In genomic region chr20:1164871-1165270, GRCh38 we compare ENCODE assay signal across 27 cellular contexts. TPM values are rescaled to one million over a fixed set of nuclear protein-coding genes. Genes with fewer than 3 reads are reported as not detected.
DNase-seq lines count a peak whose midpoint lies in the region; ATAC-seq, FAIRE-seq and TF ChIP-seq lines count a peak whose summit lies in the region.
"Had no signal": no experiment of that assay in that cellular context is flagged by ENCODE, and none has a peak within 500 bp of the region (broad histone marks: within the 10 kb centered on the region; RNA-seq: fewer than 3 reads in every experiment).

No MANE protein-coding gene starts in this region.

- no peak overlapping the region for H2AFZ ChIP-seq in HepG2 (ENCODE audit: low read length)
- H2AFZ ChIP-seq: GM23338 had no signal

- in situ Hi-C loops in HepG2 (cut with HindIII; ENCODE audit: extremely low pct_ligation_motif_present, low pct_unique_long_range_greater_than_20kb) = no loop called here

- ATAC-seq in activated CD8-positive, alpha-beta T cell treated with anti-CD3 and anti-CD28 coated beads, Interleukin-2, amount 10 ng/mL, durations not matched to agents 7 days and 5 days = no peak
- no peak for ATAC-seq in activated CD8-positive, alpha-beta T cell treated with anti-CD3 and anti-CD28 coated beads for 36 hours
- ATAC-seq in HepG2 (no peak), right lobe of liver (no peak)
- no peak for ATAC-seq in stimulated activated naive B cell treated with anti-CD40 and anti-IgM and Interleukin-4, amounts not matched to agents 10 μg/mL and 1 μg/mL and 100 μg/mL, for 72 hours (replicated peaks)
- ATAC-seq: GM23338 had no signal

- H3K36me3 ChIP-seq in HepG2 (replicated peaks in 1 of 2; ENCODE audit: control insufficient read depth in 1 of 2, insufficient read depth in 2 of 2, low read length in 2 of 2) = peaks cover 69 to 91% of the 10 kb centered on the region in 2 experiments
- peaks cover 3 to 87% (median 33%) of the 10 kb centered on the region in 4 donors for H3K36me3 ChIP-seq in right lobe of liver

- POLR2A ChIA-PET in activated CD8-positive, alpha-beta T cell treated with anti-CD3 and anti-CD28 coated beads, Interleukin-2, amount 10 ng/mL, durations not matched to agents 7 days and 5 days (lab: Charles Lee) = no interaction called here
- POLR2A ChIA-PET in activated CD8-positive, alpha-beta T cell treated with anti-CD3 and anti-CD28 coated beads for 36 hours (lab: Charles Lee) = no interaction called here
- POLR2A ChIA-PET in HepG2 (lab: Yijun Ruan, JAX) = no interaction called here

- H3K27me3 Mint-ChIP-seq in activated CD8-positive, alpha-beta T cell treated with anti-CD3 and anti-CD28 coated beads, Interleukin-2, amount 10 ng/mL, durations not matched to agents 7 days and 5 days (ENCODE audit: low read depth) = no peaks in the 10 kb centered on the region
- no peaks in the 10 kb centered on the region for H3K27me3 Mint-ChIP-seq in activated CD8-positive, alpha-beta T cell treated with anti-CD3 and anti-CD28 coated beads for 36 hours
- no peaks in the 10 kb centered on the region for H3K27me3 Mint-ChIP-seq in stimulated activated naive B cell treated with anti-CD40 and anti-IgM and Interleukin-4, amounts not matched to agents 10 μg/mL and 1 μg/mL and 100 μg/mL, for 72 hours
- H3K27me3 Mint-ChIP-seq: CD4-positive, alpha-beta T cell; IgD-negative memory B cell had no signal

- no peak overlapping the region for H3K4me2 ChIP-seq in HepG2 (ENCODE audit: low read depth, low read length)
- H3K4me2 ChIP-seq: GM23338 had no signal

- H3K27ac ChIP-seq in HepG2 (ENCODE audit: extremely low read length, insufficient read depth, low read length) (no peak overlapping the region), right lobe of liver (no peak overlapping the region), coronary artery (no peak overlapping the region)
- H3K27ac ChIP-seq: HL-60 had no signal

- H3K9me3 ChIP-seq in HepG2 (ENCODE audit: low read length) = no peaks in the 10 kb centered on the region
- no peaks in the 10 kb centered on the region for H3K9me3 ChIP-seq in right lobe of liver

- BruUV-seq in HepG2 (replicated peaks; lab: Mats Ljungman, UMichigan) = TSS peak; percentile 20

- no peak overlapping the region for H3K27ac Mint-ChIP-seq in activated CD8-positive, alpha-beta T cell treated with anti-CD3 and anti-CD28 coated beads, Interleukin-2, amount 10 ng/mL, durations not matched to agents 7 days and 5 days
- H3K27ac Mint-ChIP-seq in activated CD8-positive, alpha-beta T cell treated with anti-CD3 and anti-CD28 coated beads for 36 hours = no peak overlapping the region
- peak overlapping the region; percentile 2 for H3K27ac Mint-ChIP-seq in stimulated activated naive B cell treated with anti-CD40 and anti-IgM and Interleukin-4, amounts not matched to agents 10 μg/mL and 1 μg/mL and 100 μg/mL, for 72 hours
- H3K27ac Mint-ChIP-seq: CD4-positive, alpha-beta T cell; GM23338 had no signal

- FAIRE-seq in HepG2 (lab: Jason Lieb, UNC) (no peak), GM12891 (lab: Jason Lieb, UNC) (no peak)

- DNase-seq in activated CD8-positive, alpha-beta T cell treated with anti-CD3 and anti-CD28 coated beads, Interleukin-2, amount 10 ng/mL, durations not matched to agents 7 days and 5 days = peak; percentile 5
- no peak for DNase-seq in activated CD8-positive, alpha-beta T cell treated with anti-CD3 and anti-CD28 coated beads for 36 hours
- DNase-seq in HepG2 (ENCODE audit: low spot score) (no peak), right lobe of liver (no peak), coronary artery (ENCODE audit: low spot score) (peak; percentile 26), GM12891 (ENCODE audit: insufficient read length, low spot score) (no peak)
- DNase-seq in stimulated activated naive B cell treated with anti-CD40 and anti-IgM and Interleukin-4, amounts not matched to agents 10 μg/mL and 1 μg/mL and 100 μg/mL, for 72 hours = no peak
- no peak for DNase-seq in activated CD4-positive, CD25-positive, alpha-beta regulatory T cell (lab: John Stamatoyannopoulos, UW)
- DNase-seq: CD4-positive, alpha-beta T cell; DMS153; GDM1; HCEC 1CT; Kasumi-1; MM.1S; NCI-H1092; NCI-H1436 treated with DMSO at 0.1 percent for 48 hours; NCI-H2029; NCI-H2171 treated with DMSO at 0.1 percent for 48 hours; NCI-H446 treated with DMSO at 0.1 percent for 48 hours; Right ventricle myocardium superior had no signal

- H4K20me1 ChIP-seq in HepG2 (ENCODE audit: insufficient read depth, low read length) = no peaks in the 10 kb centered on the region; the same call in 1 of the 2 replicates

- H3K4me3 Mint-ChIP-seq in activated CD8-positive, alpha-beta T cell treated with anti-CD3 and anti-CD28 coated beads, Interleukin-2, amount 10 ng/mL, durations not matched to agents 7 days and 5 days = no peak overlapping the region
- H3K4me3 Mint-ChIP-seq in activated CD8-positive, alpha-beta T cell treated with anti-CD3 and anti-CD28 coated beads for 36 hours = no peak overlapping the region
- no peak overlapping the region for H3K4me3 Mint-ChIP-seq in stimulated activated naive B cell treated with anti-CD40 and anti-IgM and Interleukin-4, amounts not matched to agents 10 μg/mL and 1 μg/mL and 100 μg/mL, for 72 hours
- H3K4me3 Mint-ChIP-seq: CD4-positive, alpha-beta T cell; GM23338; IgD-negative memory B cell had no signal

- no peaks in the 10 kb centered on the region for H3K9me3 Mint-ChIP-seq in activated CD8-positive, alpha-beta T cell treated with anti-CD3 and anti-CD28 coated beads, Interleukin-2, amount 10 ng/mL, durations not matched to agents 7 days and 5 days (ENCODE audit: insufficient read depth)
- no peaks in the 10 kb centered on the region for H3K9me3 Mint-ChIP-seq in activated CD8-positive, alpha-beta T cell treated with anti-CD3 and anti-CD28 coated beads for 36 hours
- no peaks in the 10 kb centered on the region for H3K9me3 Mint-ChIP-seq in stimulated activated naive B cell treated with anti-CD40 and anti-IgM and Interleukin-4, amounts not matched to agents 10 μg/mL and 1 μg/mL and 100 μg/mL, for 72 hours
- H3K9me3 Mint-ChIP-seq: CD4-positive, alpha-beta T cell; GM23338; IgD-negative memory B cell had no signal

- no peak for TF ChIP-seq EP300 in HepG2 (IDR thresholded peaks at IDR 0.05; ENCODE audit: low read depth in 2 of 2, low read length in 2 of 2)
- TF ChIP-seq EP300 in HepG2 (CRISPR knock-in tag; IDR thresholded peaks at IDR 0.05; ENCODE audit: borderline replicate concordance) = no peak

- H3K79me2 ChIP-seq in HepG2 (ENCODE audit: insufficient read depth, low read length) = no peaks in the 10 kb centered on the region

- no peaks in the 10 kb centered on the region for H3K27me3 ChIP-seq in HepG2 (ENCODE audit: control insufficient read depth in 1 of 2, insufficient read depth in 2 of 2, low read length in 2 of 2)
- H3K27me3 ChIP-seq in right lobe of liver = no peaks in the 10 kb centered on the region

- H3K36me3 Mint-ChIP-seq in activated CD8-positive, alpha-beta T cell treated with anti-CD3 and anti-CD28 coated beads, Interleukin-2, amount 10 ng/mL, durations not matched to agents 7 days and 5 days (ENCODE audit: low read depth) = peaks cover 61% of the 10 kb centered on the region
- H3K36me3 Mint-ChIP-seq in activated CD8-positive, alpha-beta T cell treated with anti-CD3 and anti-CD28 coated beads for 36 hours (ENCODE audit: low read depth) = peaks cover 62% of the 10 kb centered on the region
- peaks cover 66 to 82% of the 10 kb centered on the region in 2 donors for H3K36me3 Mint-ChIP-seq in stimulated activated naive B cell treated with anti-CD40 and anti-IgM and Interleukin-4, amounts not matched to agents 10 μg/mL and 1 μg/mL and 100 μg/mL, for 72 hours

- no peaks in the 10 kb centered on the region for H3K4me1 Mint-ChIP-seq in activated CD8-positive, alpha-beta T cell treated with anti-CD3 and anti-CD28 coated beads, Interleukin-2, amount 10 ng/mL, durations not matched to agents 7 days and 5 days (ENCODE audit: low read depth)
- H3K4me1 Mint-ChIP-seq in activated CD8-positive, alpha-beta T cell treated with anti-CD3 and anti-CD28 coated beads for 36 hours (ENCODE audit: low read depth) = no peaks in the 10 kb centered on the region
- peaks cover 0 to 2% of the 10 kb centered on the region in 2 donors for H3K4me1 Mint-ChIP-seq in stimulated activated naive B cell treated with anti-CD40 and anti-IgM and Interleukin-4, amounts not matched to agents 10 μg/mL and 1 μg/mL and 100 μg/mL, for 72 hours
- H3K4me1 Mint-ChIP-seq: GM23338 had no signal

- H3K4me3 ChIP-seq in HepG2 (replicated peaks in 1 of 3; ENCODE audit: insufficient read depth in 1 of 3, low read depth in 2 of 3, low read length in 3 of 3) (no peak overlapping the region), right lobe of liver (no peak overlapping the region), coronary artery (no peak overlapping the region)
- H3K4me3 ChIP-seq: GM23338 had no signal

- CTCF ChIA-PET in activated CD8-positive, alpha-beta T cell treated with anti-CD3 and anti-CD28 coated beads, Interleukin-2, amount 10 ng/mL, durations not matched to agents 7 days and 5 days (lab: Charles Lee) = interaction anchor here (0.9 kb wide), 1 partner anchor 46 kb away, joined by 3 read pairs; no protein-coding TSS in a partner anchor
- CTCF ChIA-PET in activated CD8-positive, alpha-beta T cell treated with anti-CD3 and anti-CD28 coated beads for 36 hours (lab: Charles Lee) = no interaction called here
- CTCF ChIA-PET in HepG2 (lab: Yijun Ruan, JAX; ENCODE audit: low intra/inter-chr PET ratio, low total read pairs) = no interaction called here

- WGBS in HepG2 (ENCODE audit: low lambda C conversion rate) = 95% methylated on average over 7 of the region's 7 CpGs
- 100% methylated on average over 4 of the region's 7 CpGs for WGBS in right lobe of liver (ENCODE audit: insufficient coverage, low coverage, low lambda C conversion rate, missing lambda C conversion rate)

- TF ChIP-seq POLR2A in HepG2 (IDR thresholded peaks at IDR 0.05; ENCODE audit: insufficient read depth in 1 of 2, low read depth in 2 of 2, low read length in 2 of 2) = no peak
- no peak for TF ChIP-seq POLR2A in right lobe of liver (IDR thresholded peaks at IDR 0.05)
- no peak for TF ChIP-seq POLR2A in GM12891 (IDR thresholded peaks at IDR 0.05; ENCODE audit: low read depth, low read length)

- no peak overlapping the region for H3K9ac ChIP-seq in HepG2 (ENCODE audit: insufficient read depth, low read depth, low read length)

- TF ChIP-seq CTCF in activated CD8-positive, alpha-beta T cell treated with anti-CD3 and anti-CD28 coated beads for 36 hours (IDR thresholded peaks at IDR 0.05) = no peak
- no peak for TF ChIP-seq CTCF in HepG2 (CRISPR knock-in tag; IDR thresholded peaks at IDR 0.05)
- no peak for TF ChIP-seq CTCF in right lobe of liver (IDR thresholded peaks at IDR 0.05)
- no peak for TF ChIP-seq CTCF in coronary artery (IDR thresholded peaks at IDR 0.05)

- no peak for TF ChIP-seq RAD21 in HepG2 (CRISPR knock-in tag; IDR thresholded peaks at IDR 0.05)

- H3K4me1 ChIP-seq in HepG2 (ENCODE audit: insufficient read depth, low read length) = peaks cover 16% of the 10 kb centered on the region
- H3K4me1 ChIP-seq in right lobe of liver = no peaks in the 10 kb centered on the region

- intact Hi-C loops in activated CD8-positive, alpha-beta T cell treated with anti-CD3 and anti-CD28 coated beads for 36 hours (cut with micrococcal nuclease) = no loop called here
- intact Hi-C loops in HepG2 (cut with micrococcal nuclease; ENCODE audit: unreplicated experiment) = no loop called here
- intact Hi-C loops in right lobe of liver (cut with DNase I) = no loop called here

RNA-seq across cellular contexts. Expression of gene TMEM74B, which starts 19.9 kb away (rescaled TPM):
- 1 to 10 TPM in 1 of 2 experiments, under 1 TPM in 1; 0.39 to 1.1 TPM for total RNA-seq in activated CD8-positive, alpha-beta T cell treated with anti-CD3 and anti-CD28 coated beads, Interleukin-2, amount 10 ng/mL, durations not matched to agents 7 days and 5 days
- 1 to 10 TPM; 1.8 to 2.2 TPM for total RNA-seq in activated CD8-positive, alpha-beta T cell treated with anti-CD3 and anti-CD28 coated beads for 36 hours
- total RNA-seq in HepG2 (2016; rRNA removed; fragmentation: Illumina TruSeq; extraction: Trizol) (2.9 and 4.7 TPM in 2 replicates), right lobe of liver (1 to 10 TPM in 4 of 6 experiments, under 1 TPM in 2; 0.37 to 2.8 (median 1.8) TPM)
- total RNA-seq in HepG2 (2016; cell fraction: cytosol; rRNA removed; fragmentation: Illumina TruSeq; extraction: Trizol; ENCODE audit: low read depth) = 3.3 and 3.9 TPM in 2 replicates
- total RNA-seq in HepG2 (2016; cell fraction: insoluble cytoplasmic fraction; rRNA removed; fragmentation: Illumina TruSeq; extraction: Trizol) = 2.5 and 4.3 TPM in 2 replicates
- 4.5 and 5.1 TPM in 2 replicates for total RNA-seq in HepG2 (2016; cell fraction: membrane; rRNA removed; fragmentation: Illumina TruSeq; extraction: Trizol)
- total RNA-seq in HepG2 (2016; cell fraction: nucleus; rRNA removed; fragmentation: Illumina TruSeq; extraction: Trizol) = 3.5 and 6.3 TPM in 2 replicates
- polyA plus RNA-seq in HepG2 (2011; rRNA removed) = 18.4 and 25.0 TPM in 2 replicates
- polyA plus RNA-seq in HepG2 (2011; cell fraction: cytosol; rRNA removed) = 10.2 and 16.1 TPM in 2 replicates
- 136 and 155 TPM in 2 replicates for polyA plus RNA-seq in HepG2 (2011; cell fraction: nucleus; rRNA removed)
- polyA plus RNA-seq in HepG2 (2012) = 12.7 and 14.7 TPM in 2 replicates
- 3.3 and 4.2 TPM in 2 replicates for polyA plus RNA-seq in HepG2 (2016; cell fraction: cytosol; fragmentation: Illumina TruSeq; extraction: Trizol; ENCODE audit: low read depth)
- 2.6 and 2.9 TPM in 2 replicates for polyA plus RNA-seq in HepG2 (2016; cell fraction: insoluble cytoplasmic fraction; fragmentation: Illumina TruSeq; extraction: Trizol; ENCODE audit: low read depth)
- 4.2 and 5.6 TPM in 2 replicates for polyA plus RNA-seq in HepG2 (2016; cell fraction: membrane; fragmentation: Illumina TruSeq; extraction: Trizol; ENCODE audit: low read depth)
- 11.6 and 13.1 TPM in 2 replicates for polyA plus RNA-seq in HepG2 (2016; cell fraction: nucleus; fragmentation: Illumina TruSeq; extraction: Trizol; ENCODE audit: insufficient read depth, low read depth)
- 11.3 TPM in 1 of 2 replicates, not detected in the other for polyA minus RNA-seq in HepG2 (2011; rRNA and poly(A)+ RNA removed; ENCODE audit: low replicate concordance)
- 5.0 and 6.8 TPM in 2 replicates for polyA minus RNA-seq in HepG2 (2011; cell fraction: cytosol; rRNA and poly(A)+ RNA removed)
- polyA minus RNA-seq in HepG2 (2011; cell fraction: nucleus; rRNA and poly(A)+ RNA removed) = 12.4 and 13.4 TPM in 2 replicates
- 0.13 TPM for polyA plus RNA-seq in GM12891 (2012; ENCODE audit: low read depth, missing spikeins)

RNA-seq across cellular contexts. Expression of gene C20orf202, which starts 38.4 kb away (rescaled TPM):
- total RNA-seq in activated CD8-positive, alpha-beta T cell treated with anti-CD3 and anti-CD28 coated beads, Interleukin-2, amount 10 ng/mL, durations not matched to agents 7 days and 5 days = not detected
- total RNA-seq in activated CD8-positive, alpha-beta T cell treated with anti-CD3 and anti-CD28 coated beads for 36 hours = not detected
- 0.20 TPM in 2 replicates for total RNA-seq in HepG2 (2016; rRNA removed; fragmentation: Illumina TruSeq; extraction: Trizol)
- 0.18 TPM in 1 of 2 replicates, not detected in the other for total RNA-seq in HepG2 (2016; cell fraction: cytosol; rRNA removed; fragmentation: Illumina TruSeq; extraction: Trizol; ENCODE audit: low read depth)
- total RNA-seq in HepG2 (2016; cell fraction: insoluble cytoplasmic fraction; rRNA removed; fragmentation: Illumina TruSeq; extraction: Trizol) = 0.18 and 0.19 TPM in 2 replicates
- 0.31 and 0.34 TPM in 2 replicates for total RNA-seq in HepG2 (2016; cell fraction: membrane; rRNA removed; fragmentation: Illumina TruSeq; extraction: Trizol)
- total RNA-seq in HepG2 (2016; cell fraction: nucleus; rRNA removed; fragmentation: Illumina TruSeq; extraction: Trizol) = not detected in 2 replicates
- polyA plus RNA-seq in HepG2 (2011; rRNA removed) = 0.91 and 1.2 TPM in 2 replicates
- polyA plus RNA-seq in HepG2 (2011; cell fraction: cytosol; rRNA removed) = 0.55 and 0.68 TPM in 2 replicates
- 1.9 and 2.2 TPM in 2 replicates for polyA plus RNA-seq in HepG2 (2011; cell fraction: nucleus; rRNA removed)
- 0.51 and 1.0 TPM in 2 replicates for polyA plus RNA-seq in HepG2 (2012)
- polyA plus RNA-seq in HepG2 (2016; cell fraction: cytosol; fragmentation: Illumina TruSeq; extraction: Trizol; ENCODE audit: low read depth) = 0.15 and 0.26 TPM in 2 replicates
- polyA plus RNA-seq in HepG2 (2016; cell fraction: insoluble cytoplasmic fraction; fragmentation: Illumina TruSeq; extraction: Trizol; ENCODE audit: low read depth) = 0.14 and 0.45 TPM in 2 replicates
- 0.18 and 0.36 TPM in 2 replicates for polyA plus RNA-seq in HepG2 (2016; cell fraction: membrane; fragmentation: Illumina TruSeq; extraction: Trizol; ENCODE audit: low read depth)
- not detected in 2 replicates for polyA plus RNA-seq in HepG2 (2016; cell fraction: nucleus; fragmentation: Illumina TruSeq; extraction: Trizol; ENCODE audit: insufficient read depth, low read depth)
- polyA minus RNA-seq in HepG2 (2011; rRNA and poly(A)+ RNA removed; ENCODE audit: low replicate concordance) = 0.14 TPM in 1 of 2 replicates, not detected in the other
- not detected in 2 replicates for polyA minus RNA-seq in HepG2 (2011; cell fraction: cytosol; rRNA and poly(A)+ RNA removed)
- polyA minus RNA-seq in HepG2 (2011; cell fraction: nucleus; rRNA and poly(A)+ RNA removed) = 0.77 and 0.87 TPM in 2 replicates
- total RNA-seq in right lobe of liver = under 1 TPM in 1 of 6 experiments, not detected in 5; 0.19 TPM
- polyA plus RNA-seq in GM12891 (2012; ENCODE audit: low read depth, missing spikeins) = not detected
- total RNA-seq: A172; CD4-positive, alpha-beta T cell; Daoy; GM23338; HT1080 had no signal
- polyA plus RNA-seq: BJ, GM23338, IgD-negative memory B cell had no signal

RNA-seq across cellular contexts. Expression of gene PSMF1, which starts 46.5 kb away (rescaled TPM):
- total RNA-seq in activated CD8-positive, alpha-beta T cell treated with anti-CD3 and anti-CD28 coated beads, Interleukin-2, amount 10 ng/mL, durations not matched to agents 7 days and 5 days = 100 to 1,000 TPM; 138 to 150 TPM
- 100 to 1,000 TPM; 150 to 154 TPM for total RNA-seq in activated CD8-positive, alpha-beta T cell treated with anti-CD3 and anti-CD28 coated beads for 36 hours
- total RNA-seq in HepG2 (2016; rRNA removed; fragmentation: Illumina TruSeq; extraction: Trizol) = 86.0 and 113 TPM in 2 replicates
- 19.7 and 25.4 TPM in 2 replicates for total RNA-seq in HepG2 (2016; cell fraction: cytosol; rRNA removed; fragmentation: Illumina TruSeq; extraction: Trizol; ENCODE audit: low read depth)
- 84.7 and 89.7 TPM in 2 replicates for total RNA-seq in HepG2 (2016; cell fraction: insoluble cytoplasmic fraction; rRNA removed; fragmentation: Illumina TruSeq; extraction: Trizol)
- total RNA-seq in HepG2 (2016; cell fraction: membrane; rRNA removed; fragmentation: Illumina TruSeq; extraction: Trizol) = 45.7 and 47.8 TPM in 2 replicates
- total RNA-seq in HepG2 (2016; cell fraction: nucleus; rRNA removed; fragmentation: Illumina TruSeq; extraction: Trizol) = 55.8 and 66.5 TPM in 2 replicates
- 82.5 and 90.6 TPM in 2 replicates for polyA plus RNA-seq in HepG2 (2011; rRNA removed)
- polyA plus RNA-seq in HepG2 (2011; cell fraction: cytosol; rRNA removed) = 129 and 230 TPM in 2 replicates
- 130 and 163 TPM in 2 replicates for polyA plus RNA-seq in HepG2 (2011; cell fraction: nucleus; rRNA removed)
- polyA plus RNA-seq in HepG2 (2012) = 209 and 270 TPM in 2 replicates
- polyA plus RNA-seq in HepG2 (2016; cell fraction: cytosol; fragmentation: Illumina TruSeq; extraction: Trizol; ENCODE audit: low read depth) = 182 and 186 TPM in 2 replicates
- polyA plus RNA-seq in HepG2 (2016; cell fraction: insoluble cytoplasmic fraction; fragmentation: Illumina TruSeq; extraction: Trizol; ENCODE audit: low read depth) = 230 and 306 TPM in 2 replicates
- polyA plus RNA-seq in HepG2 (2016; cell fraction: membrane; fragmentation: Illumina TruSeq; extraction: Trizol; ENCODE audit: low read depth) = 158 and 165 TPM in 2 replicates
- polyA plus RNA-seq in HepG2 (2016; cell fraction: nucleus; fragmentation: Illumina TruSeq; extraction: Trizol; ENCODE audit: insufficient read depth, low read depth) = 135 and 140 TPM in 2 replicates
- polyA minus RNA-seq in HepG2 (2011; rRNA and poly(A)+ RNA removed; ENCODE audit: low replicate concordance) = 31.0 and 97.3 TPM in 2 replicates
- polyA minus RNA-seq in HepG2 (2011; cell fraction: cytosol; rRNA and poly(A)+ RNA removed) = 90.7 and 92.5 TPM in 2 replicates
- 67.6 and 70.3 TPM in 2 replicates for polyA minus RNA-seq in HepG2 (2011; cell fraction: nucleus; rRNA and poly(A)+ RNA removed)
- total RNA-seq in right lobe of liver = 100 to 1,000 TPM in 5 of 6 experiments, 10 to 100 TPM in 1; 82.5 to 260 (median 116) TPM
- polyA plus RNA-seq in GM12891 (2012; ENCODE audit: low read depth, missing spikeins) = 100 TPM

Comparison
In these comparisons a context has a peak if more than half of its experiments do, and no peak if none do; other contexts are left out.
1. DNase-seq: peak in activated CD8-positive, alpha-beta T cell treated with anti-CD3 and anti-CD28 coated beads, Interleukin-2, amount 10 ng/mL, durations not matched to agents 7 days and 5 days (single experiment) and coronary artery (single experiment); none in activated CD8-positive, alpha-beta T cell treated with anti-CD3 and anti-CD28 coated beads for 36 hours (single experiment), HepG2 (single experiment), right lobe of liver (0 of 3), stimulated activated naive B cell treated with anti-CD40 and anti-IgM and Interleukin-4, amounts not matched to agents 10 μg/mL and 1 μg/mL and 100 μg/mL, for 72 hours (single experiment), GM12891 (single experiment) and activated CD4-positive, CD25-positive, alpha-beta regulatory T cell (0 of 4).